Comparison of ENCODE assay signal across 11 cellular contexts in the genomic region with DNA sequence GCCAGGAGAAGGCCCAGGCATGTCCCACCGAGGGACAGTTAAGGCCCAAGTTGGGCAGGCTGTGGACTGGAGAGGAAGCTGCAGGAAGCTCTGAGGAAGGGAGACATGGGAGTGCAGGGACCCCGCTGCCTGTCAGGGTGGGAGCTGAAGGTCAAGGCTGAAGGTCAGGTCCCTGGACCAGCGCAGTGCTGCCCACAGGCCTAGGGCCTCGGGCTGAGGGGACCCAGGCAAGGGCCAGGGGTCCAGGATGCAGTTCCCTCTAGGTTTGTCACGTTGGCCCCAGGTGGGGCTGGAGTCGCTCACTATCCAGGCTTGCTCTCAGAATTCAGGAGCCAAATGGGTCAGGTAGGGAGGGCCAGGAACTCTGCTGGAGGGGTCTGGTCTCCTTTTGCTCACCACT.
A peak's percentile ranks its signal among the peaks of the same experiment; 100 is the strongest.
DNase-seq lines count a peak whose midpoint lies in the region; ATAC-seq and TF ChIP-seq lines count a peak whose summit lies in the region.
"Had no signal": no experiment of that assay in that cellular context is flagged by ENCODE, and none has a peak within 500 bp of the region (broad histone marks: within the 10 kb centered on the region; RNA-seq: fewer than 3 reads in every experiment).

No MANE protein-coding gene starts in this region.

- CTCF ChIA-PET in AG04450 (lab: Charles Lee), result interaction anchor here (3.0 kb wide), 1 partner anchor 9 kb away, joined by 12 read pairs; no protein-coding TSS in a partner anchor

- H3K4me3 ChIP-seq in AG04450 (ENCODE audit: low read depth, low read length) (no peak overlapping the region), esophagus (ENCODE audit: low read depth in 1 of 2, low read length in 2 of 2) (no peak overlapping the region), gastrocnemius medialis (no peak overlapping the region)

- H3K27ac ChIP-seq in AG04450 (ENCODE audit: low read depth, low read length), result peak overlapping the region; percentile 31
- peak overlapping the region; percentile 96 for H3K27ac ChIP-seq in VCaP
- peak overlapping the region; percentile 78 to 92 for H3K27ac ChIP-seq in esophagus (ENCODE audit: low read depth in 2 of 2, low read length in 1 of 2)
- peak overlapping the region; percentile 1 to 54 (median 25) for H3K27ac ChIP-seq in gastrocnemius medialis

- peaks cover 13 to 54% of the 10 kb centered on the region in 2 donors for H3K4me1 ChIP-seq in esophagus (ENCODE audit: control insufficient read depth in 2 of 2, insufficient read depth in 2 of 2, low read length in 1 of 2)
- peaks cover 4 to 6% of the 10 kb centered on the region in 2 donors for H3K4me1 ChIP-seq in gastrocnemius medialis

- POLR2A ChIA-PET in AG04450 (lab: Yijun Ruan, JAX), result no interaction called here

- TF ChIP-seq CTCF in AG04450 (IDR thresholded peaks at IDR 0.05; ENCODE audit: low read depth, low read length) (no peak), VCaP (conservative IDR thresholded peaks at IDR 0.05) (no peak), gastrocnemius medialis (IDR thresholded peaks at IDR 0.05 in 4 of 5, conservative IDR thresholded peaks at IDR 0.05 in 1 of 5) (no peak)

- 65 to 82% methylated on average over 6 of the region's 6 CpGs for WGBS in esophagus, 2 donors

- DNase-seq in AG04450 (ENCODE audit: low read depth, low spot score) (no peak), gastrocnemius medialis (no peak), AG20443 (ENCODE audit: low spot score) (no peak), hypothalamus (lab: John Stamatoyannopoulos, UW) (no peak)
- DNase-seq: DMS 273 treated with DMSO at 0.1 percent for 48 hours; naive thymus-derived CD8-positive, alpha-beta T cell; small intestine had no signal

- H3K27me3 ChIP-seq in AG04450 (ENCODE audit: control insufficient read depth, insufficient read depth, low read length), result no peaks in the 10 kb centered on the region
- H3K27me3 ChIP-seq in esophagus (ENCODE audit: control insufficient read depth in 1 of 2, insufficient read depth in 2 of 2, low read length in 2 of 2), result no peaks in the 10 kb centered on the region
- H3K27me3 ChIP-seq in gastrocnemius medialis, result no peaks in the 10 kb centered on the region

- ATAC-seq in gastrocnemius medialis (no peak), HG02870 (IDR thresholded peaks at IDR 0.05; ENCODE audit: unreplicated experiment) (no peak), GM19324 (IDR thresholded peaks at IDR 0.05; ENCODE audit: low FRiP score, unreplicated experiment) (no peak)
- ATAC-seq: naive thymus-derived CD8-positive, alpha-beta T cell had no signal

- in situ Hi-C loops in gastrocnemius medialis (cut with MboI; ENCODE audit: low sequenced_read_pairs in 4 of 4), result no loop called here

- intact Hi-C loops in gastrocnemius medialis (cut with DNase I; ENCODE audit: low total_unique reads), result no loop called here

- H3K36me3 ChIP-seq in esophagus (ENCODE audit: control insufficient read depth in 2 of 2, insufficient read depth in 2 of 2, low read length in 1 of 2) (peaks cover 0 to 21% of the 10 kb centered on the region in 2 donors), gastrocnemius medialis (no peaks in the 10 kb centered on the region)

- peaks cover 2% of the 10 kb centered on the region; the same call in 1 of the 2 replicates for H3K9me3 ChIP-seq in AG04450 (ENCODE audit: control insufficient read depth, insufficient read depth, low read length)
- H3K9me3 ChIP-seq in esophagus (ENCODE audit: control insufficient read depth in 2 of 2, insufficient read depth in 1 of 2, low read depth in 1 of 2, low read length in 1 of 2), result no peaks in the 10 kb centered on the region
- no peaks in the 10 kb centered on the region for H3K9me3 ChIP-seq in gastrocnemius medialis

- TF ChIP-seq POLR2A in gastrocnemius medialis (IDR thresholded peaks at IDR 0.05), result no peak

Comparison
In these comparisons a context has a peak if more than half of its experiments do, and no peak if none do; other contexts are left out.
1. H3K27ac ChIP-seq: peak in every context shown above with its lines; median percentile 96 in VCaP; 85 in esophagus; 31 in AG04450; 25 in gastrocnemius medialis.